Comparison of ENCODE assay signal across 1 cellular context in the genomic region with DNA sequence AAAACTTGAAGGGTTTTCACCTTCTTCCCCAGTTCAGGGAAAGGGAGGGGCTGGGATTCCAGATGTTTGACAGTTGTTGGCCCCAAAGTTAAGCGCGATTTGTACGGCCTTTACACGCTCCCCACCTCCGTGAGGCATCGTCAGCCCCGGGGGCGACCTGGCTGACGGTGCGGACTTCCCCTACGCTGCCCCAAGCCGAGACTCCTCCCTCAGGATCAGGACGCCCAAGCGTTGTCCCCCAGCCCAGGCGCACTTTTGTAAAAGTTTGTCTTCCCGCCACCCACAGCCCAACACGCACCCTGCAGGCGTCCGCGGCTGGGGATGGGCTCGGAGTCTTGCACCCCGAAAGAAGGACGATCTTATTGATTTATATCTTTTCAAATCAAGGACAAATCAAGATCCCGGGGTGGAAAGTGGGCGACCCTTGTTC.
TF ChIP-seq lines count a peak whose summit lies in the region.

No MANE protein-coding gene starts in this region.

TF ChIP-seq in IMR-90, 13 proteins besides CTCF, POLR2A, EP300 and RAD21:
- TF ChIP-seq MAZ (IDR thresholded peaks at IDR 0.05; ENCODE audit: borderline replicate concordance, low read depth, low read length) (no peak), CHD1 (IDR thresholded peaks at IDR 0.05; ENCODE audit: low read depth, low read length) (no peak), MAFK (IDR thresholded peaks at IDR 0.05; ENCODE audit: low read depth, low read length) (no peak)
